8 cellular contexts compared by ENCODE assay signal in the genomic region with DNA sequence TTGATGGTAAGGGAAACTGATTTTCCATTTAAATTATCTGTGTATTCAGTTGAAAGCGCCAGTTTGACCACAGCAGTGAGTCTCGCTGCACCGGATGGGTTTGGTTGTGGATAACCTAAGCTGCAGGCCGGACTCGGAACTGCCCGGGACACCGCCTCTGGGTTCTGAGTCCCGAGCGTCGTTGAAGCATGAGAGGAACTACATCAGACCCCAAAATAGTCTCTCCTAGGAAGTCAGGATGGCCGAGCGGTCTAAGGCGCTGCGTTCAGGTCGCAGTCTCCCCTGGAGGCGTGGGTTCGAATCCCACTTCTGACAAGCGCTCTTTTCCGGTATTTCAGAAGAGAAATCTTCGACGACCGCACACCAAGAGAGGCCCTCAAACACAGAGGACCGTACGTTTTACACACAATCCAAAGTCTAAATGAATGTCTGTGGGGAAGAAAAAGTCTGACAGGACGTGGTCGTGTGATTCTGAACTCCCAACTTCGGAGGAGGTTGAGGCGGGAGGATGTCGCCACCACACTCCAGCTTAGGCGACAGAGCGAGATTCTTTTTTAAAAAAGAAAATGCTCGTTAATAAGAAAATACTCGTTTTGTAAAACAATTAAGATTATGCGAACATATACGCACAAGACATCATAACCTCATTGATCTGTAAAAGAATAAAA.
A peak's percentile ranks its signal among the peaks of the same experiment; 100 is the strongest.
DNase-seq lines count a peak whose midpoint lies in the region; ATAC-seq lines count a peak whose summit lies in the region.

No MANE protein-coding gene starts in this region.

- H3K27ac Mint-ChIP-seq in central memory CD8-positive, alpha-beta T cell (ENCODE audit: low read depth): no peak overlapping the region

- no peak overlapping the region for H3K4me3 Mint-ChIP-seq in central memory CD8-positive, alpha-beta T cell

- peaks cover 7% of the 10 kb centered on the region for H3K36me3 Mint-ChIP-seq in central memory CD8-positive, alpha-beta T cell (ENCODE audit: insufficient read depth)

- DNase-seq in 8988T (peak; percentile 71), NCI-H226 (peak; percentile 92), islet precursor cell (peak; percentile 95)
- DNase-seq in activated CD4-positive, CD25-positive, alpha-beta regulatory T cell (lab: John Stamatoyannopoulos, UW): peak; percentile 51 to 74 (median 66)
- peak; percentile 89 to 90 for DNase-seq in central memory CD8-positive, alpha-beta T cell (ENCODE audit: low spot score in 2 of 2)
- DNase-seq in stimulated activated CD4-positive, alpha-beta T cell treated with anti-CD3 and anti-CD28 coated beads, Interleukin-12 subunit alpha, Interleukin-12 subunit beta, amount 100 ng/mL, for 4 hours: peak; percentile 82

- no peaks in the 10 kb centered on the region for H3K9me3 Mint-ChIP-seq in central memory CD8-positive, alpha-beta T cell

- H3K27me3 Mint-ChIP-seq in central memory CD8-positive, alpha-beta T cell: no peaks in the 10 kb centered on the region

- peaks cover 12% of the 10 kb centered on the region for H3K4me1 Mint-ChIP-seq in central memory CD8-positive, alpha-beta T cell

- ATAC-seq in GM18861 (IDR thresholded peaks at IDR 0.05; ENCODE audit: unreplicated experiment) (peak; percentile 41), HG03095 (IDR thresholded peaks at IDR 0.05; ENCODE audit: unreplicated experiment) (peak; percentile 44)
- ATAC-seq in central memory CD8-positive, alpha-beta T cell (replicated peaks; ENCODE audit: extremely low read depth, poor library complexity, severe bottlenecking): peak; percentile 56

Comparison
In these comparisons a context has a peak if more than half of its experiments do, and no peak if none do; other contexts are left out.
1. Peak in every context shown above with its lines: DNase-seq and ATAC-seq.